16 cellular contexts compared by ENCODE assay signal in the genomic region with DNA sequence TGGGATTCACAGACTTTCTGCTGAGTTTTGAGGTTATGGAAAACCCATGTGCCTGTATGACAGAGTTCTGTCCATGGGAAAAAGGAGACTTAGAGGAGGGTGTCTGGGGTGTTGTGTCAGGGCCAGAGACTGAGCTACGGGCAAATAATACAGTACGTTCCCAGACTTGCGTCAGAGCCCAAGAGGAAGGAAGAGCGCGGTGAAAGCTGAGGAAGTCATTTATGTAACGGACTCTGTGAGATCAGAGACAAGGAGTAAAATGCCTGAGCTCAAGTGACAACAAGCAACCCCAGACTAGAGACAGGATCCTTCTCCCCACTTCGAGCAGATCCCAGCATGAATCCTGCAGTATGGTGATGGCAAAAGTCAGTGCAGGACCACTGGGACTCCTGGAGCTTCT.
DNase-seq lines count a peak whose midpoint lies in the region; ATAC-seq, FAIRE-seq and TF ChIP-seq lines count a peak whose summit lies in the region.
"Had no signal": no experiment of that assay in that cellular context is flagged by ENCODE, and none has a peak within 500 bp of the region (broad histone marks: within the 10 kb centered on the region; RNA-seq: fewer than 3 reads in every experiment).

No MANE protein-coding gene starts in this region.

- TF ChIP-seq CTCF in liver (IDR thresholded peaks at IDR 0.05; ENCODE audit: low read depth, low read length, missing input control) (no peak), HepG2 (CRISPR knock-in tag; IDR thresholded peaks at IDR 0.05) (no peak), upper lobe of right lung (IDR thresholded peaks at IDR 0.05) (no peak), endodermal cell (conservative IDR thresholded peaks at IDR 0.05) (no peak), GM10248 (IDR thresholded peaks at IDR 0.05; ENCODE audit: control extremely low read depth, extremely low read depth, low read depth, missing control alignments) (no peak)

- no peaks in the 10 kb centered on the region for H3K27me3 Mint-ChIP-seq in dendritic cell treated with granulocyte-macrophage colony-stimulating factor and Interleukin-4, amounts not matched to agents 40 ng/mL and 50 ng/mL, for 4 days
- peaks cover 16% of the 10 kb centered on the region for H3K27me3 Mint-ChIP-seq in activated naive CD4-positive, alpha-beta T cell treated with anti-CD3 and anti-CD28 coated beads for 36 hours (ENCODE audit: low read depth)
- no peaks in the 10 kb centered on the region for H3K27me3 Mint-ChIP-seq in endodermal cell (ENCODE audit: insufficient read depth)

- no peak for TF ChIP-seq POLR2A in HepG2 (IDR thresholded peaks at IDR 0.05; ENCODE audit: insufficient read depth in 1 of 2, low read depth in 2 of 2, low read length in 2 of 2)

- H3K4me3 ChIP-seq in liver (ENCODE audit: low read depth in 1 of 3, low read length in 3 of 3) (no peak overlapping the region), HepG2 (replicated peaks in 1 of 3; ENCODE audit: insufficient read depth in 1 of 3, low read depth in 2 of 3, low read length in 3 of 3) (no peak overlapping the region), upper lobe of right lung (no peak overlapping the region), endodermal cell (ENCODE audit: low read length) (no peak overlapping the region)
- H3K4me3 ChIP-seq: uterus had no signal

- no peak overlapping the region for H3K4me2 ChIP-seq in HepG2 (ENCODE audit: low read depth, low read length)
- H3K4me2 ChIP-seq: SK-N-SH had no signal

- POLR2A ChIA-PET in HepG2 (lab: Yijun Ruan, JAX) (no interaction called here), GM10248 (lab: Yijun Ruan, JAX) (no interaction called here)

- 71% methylated on average over 7 of the region's 7 CpGs for WGBS in liver
- WGBS in HepG2 (ENCODE audit: low lambda C conversion rate) = 54% methylated on average over 7 of the region's 7 CpGs
- WGBS in endodermal cell (ENCODE audit: insufficient coverage in 1 of 2, insufficient read length in 1 of 2), 2 experiments = 90 to 94% methylated on average over 4 to 7 of the region's 7 CpGs

- H2AFZ ChIP-seq in HepG2 (ENCODE audit: low read length) = no peak overlapping the region

- ATAC-seq in HepG2 = no peak
- peak; percentile 87 for ATAC-seq in upper lobe of right lung

- peak overlapping the region; percentile 47 for H3K4me3 Mint-ChIP-seq in dendritic cell treated with granulocyte-macrophage colony-stimulating factor and Interleukin-4, amounts not matched to agents 40 ng/mL and 50 ng/mL, for 4 days
- H3K4me3 Mint-ChIP-seq in activated naive CD4-positive, alpha-beta T cell treated with anti-CD3 and anti-CD28 coated beads for 36 hours = no peak overlapping the region
- H3K4me3 Mint-ChIP-seq in endodermal cell = no peak overlapping the region
- H3K4me3 Mint-ChIP-seq: activated CD4-positive, alpha-beta T cell treated with anti-CD3 and anti-CD28 coated beads, Interleukin-2, amount 10 ng/mL, durations not matched to agents 7 days and 5 days had no signal

- no peak for FAIRE-seq in HepG2 (lab: Jason Lieb, UNC)
- FAIRE-seq: A204.1, GM12892 had no signal

- in situ Hi-C loops in HepG2 (cut with HindIII; ENCODE audit: extremely low pct_ligation_motif_present, low pct_unique_long_range_greater_than_20kb) = no loop called here

- H3K4me1 Mint-ChIP-seq in dendritic cell treated with granulocyte-macrophage colony-stimulating factor and Interleukin-4, amounts not matched to agents 40 ng/mL and 50 ng/mL, for 4 days (ENCODE audit: low read depth) = peaks cover 51% of the 10 kb centered on the region
- H3K4me1 Mint-ChIP-seq in activated naive CD4-positive, alpha-beta T cell treated with anti-CD3 and anti-CD28 coated beads for 36 hours (ENCODE audit: low read depth) = no peaks in the 10 kb centered on the region
- no peaks in the 10 kb centered on the region for H3K4me1 Mint-ChIP-seq in endodermal cell

- H3K9ac ChIP-seq in liver (ENCODE audit: low read depth in 1 of 2, low read length in 2 of 2) = no peak overlapping the region
- H3K9ac ChIP-seq in HepG2 (ENCODE audit: insufficient read depth, low read depth, low read length) = no peak overlapping the region
- no peak overlapping the region for H3K9ac ChIP-seq in endodermal cell (ENCODE audit: extremely low read depth, low read length, poor library complexity, severe bottlenecking)
- H3K9ac ChIP-seq: SK-N-SH had no signal

- H3K27ac ChIP-seq in liver (ENCODE audit: low read depth in 1 of 2, low read length in 2 of 2) (peak overlapping the region in 1 of 2 donors; percentile 23), HepG2 (ENCODE audit: extremely low read length, insufficient read depth, low read length) (no peak overlapping the region), upper lobe of right lung (peak overlapping the region; percentile 2), endodermal cell (ENCODE audit: low read depth, low read length) (no peak overlapping the region)
- H3K27ac ChIP-seq: uterus had no signal

- no peaks in the 10 kb centered on the region for H3K9me3 Mint-ChIP-seq in dendritic cell treated with granulocyte-macrophage colony-stimulating factor and Interleukin-4, amounts not matched to agents 40 ng/mL and 50 ng/mL, for 4 days
- no peaks in the 10 kb centered on the region for H3K9me3 Mint-ChIP-seq in activated naive CD4-positive, alpha-beta T cell treated with anti-CD3 and anti-CD28 coated beads for 36 hours
- H3K9me3 Mint-ChIP-seq in endodermal cell = no peaks in the 10 kb centered on the region
- H3K9me3 Mint-ChIP-seq: activated CD4-positive, alpha-beta T cell treated with anti-CD3 and anti-CD28 coated beads, Interleukin-2, amount 10 ng/mL, durations not matched to agents 7 days and 5 days had no signal

- no peak for TF ChIP-seq EP300 in HepG2 (IDR thresholded peaks at IDR 0.05; ENCODE audit: low read depth in 2 of 2, low read length in 2 of 2)
- no peak for TF ChIP-seq EP300 in HepG2 (CRISPR knock-in tag; IDR thresholded peaks at IDR 0.05; ENCODE audit: borderline replicate concordance)

- H3K9me3 ChIP-seq in liver (ENCODE audit: control insufficient read depth in 4 of 4, low read length in 3 of 4) = no peaks in the 10 kb centered on the region
- no peaks in the 10 kb centered on the region for H3K9me3 ChIP-seq in HepG2 (ENCODE audit: low read length)
- no peaks in the 10 kb centered on the region for H3K9me3 ChIP-seq in upper lobe of right lung
- H3K9me3 ChIP-seq in endodermal cell (ENCODE audit: control insufficient read depth, low read length) = no peaks in the 10 kb centered on the region
- H3K9me3 ChIP-seq: SK-N-SH, uterus had no signal

- no peaks in the 10 kb centered on the region for H3K36me3 Mint-ChIP-seq in dendritic cell treated with granulocyte-macrophage colony-stimulating factor and Interleukin-4, amounts not matched to agents 40 ng/mL and 50 ng/mL, for 4 days (ENCODE audit: low read depth)
- H3K36me3 Mint-ChIP-seq in activated naive CD4-positive, alpha-beta T cell treated with anti-CD3 and anti-CD28 coated beads for 36 hours (ENCODE audit: low read depth) = no peaks in the 10 kb centered on the region
- no peaks in the 10 kb centered on the region for H3K36me3 Mint-ChIP-seq in endodermal cell (ENCODE audit: low read depth)

- CTCF ChIA-PET in HepG2 (lab: Yijun Ruan, JAX; ENCODE audit: low intra/inter-chr PET ratio, low total read pairs) = no interaction called here
- CTCF ChIA-PET in activated naive CD4-positive, alpha-beta T cell treated with anti-CD3 and anti-CD28 coated beads for 36 hours (lab: Charles Lee) = no interaction called here
- CTCF ChIA-PET in GM10248 (lab: Yijun Ruan, JAX) = interaction anchor here (0.6 kb wide), 1 partner anchor 12 kb away, joined by 3 read pairs; no protein-coding TSS in a partner anchor

- no peak for TF ChIP-seq RAD21 in liver (IDR thresholded peaks at IDR 0.05)
- TF ChIP-seq RAD21 in HepG2 (CRISPR knock-in tag; IDR thresholded peaks at IDR 0.05) = no peak

- no peak for DNase-seq in HepG2 (ENCODE audit: low spot score)
- peak; percentile 42 for DNase-seq in midbrain (lab: John Stamatoyannopoulos, UW)
- no peak for DNase-seq in upper lobe of right lung
- no peak for DNase-seq in activated naive CD4-positive, alpha-beta T cell treated with anti-CD3 and anti-CD28 coated beads for 36 hours
- no peak for DNase-seq in endodermal cell
- no peak for DNase-seq in GM10248 (ENCODE audit: extremely low spot score)
- DNase-seq: activated CD4-positive, alpha-beta T cell treated with anti-CD3 and anti-CD28 coated beads, Interleukin-2, amount 10 ng/mL, durations not matched to agents 7 days and 5 days; activated effector memory CD4-positive, alpha-beta T cell treated with anti-CD3 and anti-CD28 coated beads, Interleukin-2, amount 50 U/mL, for 16 hours; H7; NCI-H1417 treated with DMSO at 0.1 percent for 48 hours; SK-N-SH; uterus had no signal

- H4K20me1 ChIP-seq in HepG2 (ENCODE audit: insufficient read depth, low read length) = no peaks in the 10 kb centered on the region

- H3K27me3 ChIP-seq in liver (ENCODE audit: control insufficient read depth in 4 of 4, insufficient read depth in 4 of 4, low read length in 3 of 4) (no peaks in the 10 kb centered on the region), HepG2 (ENCODE audit: control insufficient read depth in 1 of 2, insufficient read depth in 2 of 2, low read length in 2 of 2) (no peaks in the 10 kb centered on the region; a peak in 1 of 5 replicates), upper lobe of right lung (no peaks in the 10 kb centered on the region), endodermal cell (ENCODE audit: control insufficient read depth, insufficient read depth, low read length, poor library complexity, severe bottlenecking) (no peaks in the 10 kb centered on the region)
- H3K27me3 ChIP-seq: uterus had no signal

- no peaks in the 10 kb centered on the region for H3K36me3 ChIP-seq in liver (ENCODE audit: control insufficient read depth in 4 of 4, insufficient read depth in 3 of 4, low read depth in 1 of 4, low read length in 3 of 4)
- H3K36me3 ChIP-seq in HepG2 (replicated peaks in 1 of 2; ENCODE audit: control insufficient read depth in 1 of 2, insufficient read depth in 2 of 2, low read length in 2 of 2) = no peaks in the 10 kb centered on the region
- H3K36me3 ChIP-seq in upper lobe of right lung = no peaks in the 10 kb centered on the region
- no peaks in the 10 kb centered on the region for H3K36me3 ChIP-seq in endodermal cell (ENCODE audit: control insufficient read depth, insufficient read depth, low read length)
- H3K36me3 ChIP-seq: uterus had no signal

- no peaks in the 10 kb centered on the region for H3K79me2 ChIP-seq in HepG2 (ENCODE audit: insufficient read depth, low read length)

- intact Hi-C loops in HepG2 (cut with micrococcal nuclease; ENCODE audit: unreplicated experiment) (no loop called here), upper lobe of right lung (cut with DNase I) (no loop called here)
- intact Hi-C loops in dendritic cell treated with granulocyte-macrophage colony-stimulating factor and Interleukin-4, amounts not matched to agents 40 ng/mL and 50 ng/mL, for 4 days (cut with micrococcal nuclease) = no loop called here
- intact Hi-C loops in activated naive CD4-positive, alpha-beta T cell treated with anti-CD3 and anti-CD28 coated beads for 36 hours (cut with micrococcal nuclease) = no loop called here

- no peaks in the 10 kb centered on the region for H3K4me1 ChIP-seq in liver (ENCODE audit: control insufficient read depth in 4 of 4, insufficient read depth in 4 of 4, low read length in 3 of 4)
- no peaks in the 10 kb centered on the region for H3K4me1 ChIP-seq in HepG2 (ENCODE audit: insufficient read depth, low read length)
- no peaks in the 10 kb centered on the region for H3K4me1 ChIP-seq in upper lobe of right lung
- H3K4me1 ChIP-seq in endodermal cell (ENCODE audit: control insufficient read depth, insufficient read depth, low read length) = no peaks in the 10 kb centered on the region
- H3K4me1 ChIP-seq: uterus had no signal

- peak overlapping the region; percentile 60 for H3K27ac Mint-ChIP-seq in dendritic cell treated with granulocyte-macrophage colony-stimulating factor and Interleukin-4, amounts not matched to agents 40 ng/mL and 50 ng/mL, for 4 days
- H3K27ac Mint-ChIP-seq in activated naive CD4-positive, alpha-beta T cell treated with anti-CD3 and anti-CD28 coated beads for 36 hours = no peak overlapping the region
- H3K27ac Mint-ChIP-seq in endodermal cell = no peak overlapping the region
- H3K27ac Mint-ChIP-seq: activated CD4-positive, alpha-beta T cell treated with anti-CD3 and anti-CD28 coated beads, Interleukin-2, amount 10 ng/mL, durations not matched to agents 7 days and 5 days had no signal

- BruUV-seq in HepG2 (replicated peaks; lab: Mats Ljungman, UMichigan) = no TSS peak
